19 cellular contexts compared by ENCODE assay signal in the genomic region with DNA sequence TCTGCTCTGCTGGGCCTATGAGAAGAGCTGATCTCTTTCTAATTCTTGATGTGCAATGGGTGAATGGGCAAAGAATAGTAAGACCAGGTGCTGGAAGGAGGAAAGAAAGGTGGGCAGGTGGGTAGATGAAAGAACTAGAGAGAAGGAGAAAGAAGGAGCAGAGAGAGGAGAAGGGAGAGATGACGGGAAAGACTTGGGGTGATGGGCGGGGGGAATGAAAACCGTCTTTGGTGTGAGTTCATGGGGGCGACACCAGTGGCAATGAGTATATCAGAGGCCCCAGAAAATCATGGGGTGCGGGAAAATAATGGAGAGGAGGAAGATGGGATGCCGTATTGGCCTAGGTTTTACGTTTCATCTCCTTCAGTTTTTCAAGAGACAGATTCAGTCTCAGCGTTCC.
DNase-seq lines count a peak whose midpoint lies in the region; ATAC-seq and TF ChIP-seq lines count a peak whose summit lies in the region.
"Had no signal": no experiment of that assay in that cellular context is flagged by ENCODE, and none has a peak within 500 bp of the region (broad histone marks: within the 10 kb centered on the region; RNA-seq: fewer than 3 reads in every experiment).

No MANE protein-coding gene starts in this region.

- H3K36me3 ChIP-seq in duodenal mucosa (ENCODE audit: control insufficient read depth in 1 of 2, insufficient read depth in 2 of 2, low read length in 2 of 2): peaks cover 8 to 42% of the 10 kb centered on the region in 2 donors

- no peak for ATAC-seq in activated naive CD4-positive, alpha-beta T cell treated with anti-CD3 and anti-CD28 coated beads, Interleukin-2, amount 50 U/mL, for 72 hours
- no peak for ATAC-seq in naive B cell (ENCODE audit: low read depth in 2 of 2)
- no peak for ATAC-seq in activated CD8-positive, alpha-beta memory T cell treated with anti-CD3 and anti-CD28 coated beads, Interleukin-2, amount 10 ng/mL, durations not matched to agents 7 days and 5 days

- H3K4me3 ChIP-seq in duodenal mucosa (ENCODE audit: low read depth in 1 of 2, low read length in 2 of 2): no peak overlapping the region
- H3K4me3 ChIP-seq: SK-N-MC, skin epidermis had no signal

- DNase-seq in activated naive CD4-positive, alpha-beta T cell treated with anti-CD3 and anti-CD28 coated beads, Interleukin-2, amount 50 U/mL, for 72 hours (ENCODE audit: low spot score in 2 of 2): no peak
- DNase-seq in activated naive CD4-positive, alpha-beta T cell treated with Interleukin-2 at 50 U/mL for 16 hours: no peak
- DNase-seq in naive B cell (no peak), type B pancreatic cell (ENCODE audit: extremely low spot score, unreplicated experiment) (no peak), DMS53 treated with DMSO at 0.1 percent for 48 hours (lab: John Stamatoyannopoulos, UW; ENCODE audit: unreplicated experiment) (no peak), NCI-H2171 treated with DMSO at 0.1 percent for 48 hours (lab: John Stamatoyannopoulos, UW) (no peak)
- no peak for DNase-seq in activated CD8-positive, alpha-beta memory T cell treated with anti-CD3 and anti-CD28 coated beads, Interleukin-2, amount 10 ng/mL, durations not matched to agents 7 days and 5 days
- DNase-seq: activated CD4-positive, alpha-beta T cell treated with anti-CD3 and anti-CD28 coated beads for 4 hours; activated naive CD4-positive, alpha-beta T cell treated with anti-CD3 and anti-CD28 coated beads for 36 hours; C1 segment of cervical spinal cord; dermis blood vessel endothelial cell; HCEC 1CT; Kasumi-1; stimulated activated CD4-positive, alpha-beta T cell treated with anti-CD3 and anti-CD28 coated beads, Interleukin-4, amount 100 ng/mL, for 4 hours; stimulated activated CD8-positive, alpha-beta memory T cell treated with anti-CD3 and anti-CD28 coated beads, Interleukin-4, amount 100 ng/mL, for 48 hours had no signal

- H3K36me3 Mint-ChIP-seq in activated naive CD4-positive, alpha-beta T cell treated with anti-CD3 and anti-CD28 coated beads, Interleukin-2, amount 50 U/mL, for 72 hours: no peaks in the 10 kb centered on the region
- H3K36me3 Mint-ChIP-seq in naive B cell (no peaks in the 10 kb centered on the region), type B pancreatic cell (peaks cover 5% of the 10 kb centered on the region)
- H3K36me3 Mint-ChIP-seq in activated CD8-positive, alpha-beta memory T cell treated with anti-CD3 and anti-CD28 coated beads, Interleukin-2, amount 10 ng/mL, durations not matched to agents 7 days and 5 days: peaks cover 4% of the 10 kb centered on the region

- H3K27ac Mint-ChIP-seq in activated naive CD4-positive, alpha-beta T cell treated with anti-CD3 and anti-CD28 coated beads, Interleukin-2, amount 50 U/mL, for 72 hours: peak overlapping the region; percentile 6 to 18
- H3K27ac Mint-ChIP-seq in naive B cell (peak overlapping the region in 4 of 6 donors; percentile 28 to 86 (median 51)), type B pancreatic cell (peak overlapping the region; percentile 5)
- no peak overlapping the region for H3K27ac Mint-ChIP-seq in activated CD8-positive, alpha-beta memory T cell treated with anti-CD3 and anti-CD28 coated beads, Interleukin-2, amount 10 ng/mL, durations not matched to agents 7 days and 5 days
- H3K27ac Mint-ChIP-seq: activated naive CD4-positive, alpha-beta T cell treated with anti-CD3 and anti-CD28 coated beads for 36 hours had no signal

- H3K4me1 Mint-ChIP-seq in naive B cell (peaks cover 18 to 37% (median 36%) of the 10 kb centered on the region in 3 donors), type B pancreatic cell (ENCODE audit: unreplicated experiment) (peaks cover 57% of the 10 kb centered on the region)
- no peaks in the 10 kb centered on the region for H3K4me1 Mint-ChIP-seq in activated CD8-positive, alpha-beta memory T cell treated with anti-CD3 and anti-CD28 coated beads, Interleukin-2, amount 10 ng/mL, durations not matched to agents 7 days and 5 days

- no peaks in the 10 kb centered on the region for H3K9me3 ChIP-seq in duodenal mucosa (ENCODE audit: control insufficient read depth in 1 of 2, low read length in 2 of 2)

- peak overlapping the region; percentile 54 for H3K27ac ChIP-seq in duodenal mucosa (ENCODE audit: low read depth, low read length)
- H3K27ac ChIP-seq: parathyroid adenoma, SK-N-MC had no signal

- no peaks in the 10 kb centered on the region for H3K27me3 Mint-ChIP-seq in naive B cell
- H3K27me3 Mint-ChIP-seq in type B pancreatic cell: no peaks in the 10 kb centered on the region
- no peaks in the 10 kb centered on the region for H3K27me3 Mint-ChIP-seq in activated CD8-positive, alpha-beta memory T cell treated with anti-CD3 and anti-CD28 coated beads, Interleukin-2, amount 10 ng/mL, durations not matched to agents 7 days and 5 days

- no peak for TF ChIP-seq CTCF in type B pancreatic cell (conservative IDR thresholded peaks at IDR 0.05)

- peaks cover 0 to 5% of the 10 kb centered on the region in 2 donors for H3K9me3 Mint-ChIP-seq in activated naive CD4-positive, alpha-beta T cell treated with anti-CD3 and anti-CD28 coated beads, Interleukin-2, amount 50 U/mL, for 72 hours
- H3K9me3 Mint-ChIP-seq in naive B cell (no peaks in the 10 kb centered on the region), type B pancreatic cell (no peaks in the 10 kb centered on the region)
- peaks cover 2% of the 10 kb centered on the region for H3K9me3 Mint-ChIP-seq in activated CD8-positive, alpha-beta memory T cell treated with anti-CD3 and anti-CD28 coated beads, Interleukin-2, amount 10 ng/mL, durations not matched to agents 7 days and 5 days (ENCODE audit: low read depth)
- H3K9me3 Mint-ChIP-seq: activated naive CD4-positive, alpha-beta T cell treated with anti-CD3 and anti-CD28 coated beads for 36 hours had no signal

- no peaks in the 10 kb centered on the region for H3K27me3 ChIP-seq in duodenal mucosa (ENCODE audit: control insufficient read depth in 1 of 2, insufficient read depth in 2 of 2, low read length in 2 of 2)

- H3K9ac ChIP-seq in duodenal mucosa (ENCODE audit: low read depth in 1 of 2, low read length in 2 of 2): no peak overlapping the region
- H3K9ac ChIP-seq: parathyroid adenoma had no signal

- H3K4me1 ChIP-seq in duodenal mucosa (ENCODE audit: control insufficient read depth in 1 of 2, insufficient read depth in 2 of 2, low read length in 2 of 2): peaks cover 10 to 19% of the 10 kb centered on the region in 2 donors
- H3K4me1 ChIP-seq: parathyroid adenoma had no signal

- CTCF ChIA-PET in activated CD8-positive, alpha-beta memory T cell treated with anti-CD3 and anti-CD28 coated beads, Interleukin-2, amount 10 ng/mL, durations not matched to agents 7 days and 5 days (lab: Charles Lee): no interaction called here

- H3K4me3 Mint-ChIP-seq in naive B cell (no peak overlapping the region), type B pancreatic cell (peak overlapping the region; percentile 34)
- H3K4me3 Mint-ChIP-seq in activated CD8-positive, alpha-beta memory T cell treated with anti-CD3 and anti-CD28 coated beads, Interleukin-2, amount 10 ng/mL, durations not matched to agents 7 days and 5 days: no peak overlapping the region
- H3K4me3 Mint-ChIP-seq: activated naive CD4-positive, alpha-beta T cell treated with anti-CD3 and anti-CD28 coated beads for 36 hours had no signal
